ENCODE assay signal across 22 cellular contexts in the genomic region with DNA sequence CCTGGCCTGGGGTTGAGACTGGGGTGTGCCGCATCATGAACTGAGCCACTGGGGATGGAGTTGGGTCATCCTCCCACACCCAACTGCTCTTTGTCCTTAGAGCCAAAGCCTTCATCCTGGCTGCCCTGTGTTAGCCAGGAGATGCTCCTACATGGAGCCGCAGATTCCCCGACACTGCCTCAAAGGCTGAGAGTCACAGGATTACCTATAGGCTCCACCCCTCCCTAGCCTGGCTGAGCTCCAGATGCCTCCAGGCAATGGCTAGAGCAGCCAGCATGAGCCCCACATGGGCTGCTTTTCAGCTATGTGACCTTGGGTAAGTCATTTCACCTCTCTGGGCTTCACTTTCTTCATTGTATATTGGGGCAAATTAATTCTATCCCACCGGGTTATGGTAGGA.
DNase-seq lines count a peak whose midpoint lies in the region; ATAC-seq and TF ChIP-seq lines count a peak whose summit lies in the region.
"Had no signal": no experiment of that assay in that cellular context is flagged by ENCODE, and none has a peak within 500 bp of the region (broad histone marks: within the 10 kb centered on the region; RNA-seq: fewer than 3 reads in every experiment).

No MANE protein-coding gene starts in this region.

- H2AK5ac ChIP-seq in neuronal stem cell (ENCODE audit: low read depth, low read length), result peak overlapping the region; percentile 43

- 68% methylated on average over 3 of the region's 4 CpGs for WGBS in mammary epithelial cell (ENCODE audit: low coverage, missing lambda C conversion rate)
- no CpG with 5 or more reads among the region's 4 CpGs for WGBS in neuronal stem cell (ENCODE audit: extremely low coverage in 2 of 2, insufficient read length in 2 of 2, insufficient replicate concordance in 1 of 2), 2 donors
- WGBS in upper lobe of left lung, 2 donors, result 94% methylated on average over 3 to 4 of the region's 4 CpGs

- H3K27ac ChIP-seq in breast epithelium, result no peak overlapping the region
- H3K27ac ChIP-seq in mammary epithelial cell (ENCODE audit: insufficient read depth, low read depth, low read length), result no peak overlapping the region
- no peak overlapping the region for H3K27ac ChIP-seq in neuronal stem cell (replicated peaks; ENCODE audit: low read length)
- no peak overlapping the region for H3K27ac ChIP-seq in PC-3 (ENCODE audit: low read length)
- no peak overlapping the region for H3K27ac ChIP-seq in upper lobe of left lung

- no peaks in the 10 kb centered on the region for H3K79me1 ChIP-seq in neuronal stem cell (ENCODE audit: low read depth, low read length)

- H3K4me3 ChIP-seq in breast epithelium, result no peak overlapping the region
- H3K4me3 ChIP-seq in mammary epithelial cell (replicated peaks in 1 of 3; ENCODE audit: insufficient read depth in 1 of 3, low read depth in 2 of 3, low read length in 3 of 3), result no peak overlapping the region
- no peak overlapping the region for H3K4me3 ChIP-seq in neuronal stem cell (ENCODE audit: low read length in 2 of 2)
- H3K4me3 ChIP-seq in PC-3 (ENCODE audit: low read length), result no peak overlapping the region
- H3K4me3 ChIP-seq in upper lobe of left lung, result no peak overlapping the region
- H3K4me3 ChIP-seq: GM12878 had no signal

- no peak overlapping the region for H3K23ac ChIP-seq in neuronal stem cell (ENCODE audit: low read depth, low read length, poor library complexity)

- no peak overlapping the region for H3K27ac Mint-ChIP-seq in MCF 10A (ENCODE audit: low read depth, unreplicated experiment)
- H3K27ac Mint-ChIP-seq: CD4-positive, CD25-positive, alpha-beta regulatory T cell; CD8-positive, alpha-beta memory T cell; HFFc6; IgD-negative memory B cell had no signal

- CTCF ChIA-PET in MCF 10A (lab: Yijun Ruan, JAX), result no interaction called here
- CTCF ChIA-PET in mammary epithelial cell (lab: Charles Lee; ENCODE audit: low non-redundant PET), result no interaction called here
- CTCF ChIA-PET in PC-3 (lab: Charles Lee), result no interaction called here

- TF ChIP-seq CTCF in MCF 10A (IDR thresholded peaks at IDR 0.05; ENCODE audit: unreplicated experiment) (no peak), breast epithelium (IDR thresholded peaks at IDR 0.05) (no peak), mammary epithelial cell (conservative IDR thresholded peaks at IDR 0.05 in 1 of 2, IDR thresholded peaks at IDR 0.05 in 1 of 2; ENCODE audit: extremely low read depth in 1 of 2, insufficient read depth in 1 of 2, low read depth in 1 of 2, low read length in 2 of 2) (no peak), PC-3 (conservative IDR thresholded peaks at IDR 0.05; ENCODE audit: low read depth, low read length) (no peak), upper lobe of left lung (IDR thresholded peaks at IDR 0.05) (no peak)

- H2BK5ac ChIP-seq in neuronal stem cell (ENCODE audit: low read length), result no peak overlapping the region

- TF ChIP-seq EP300 in upper lobe of left lung (IDR thresholded peaks at IDR 0.05), result no peak

- H4K91ac ChIP-seq in neuronal stem cell (ENCODE audit: low read depth, low read length, poor library complexity), result no peak overlapping the region

- no peaks in the 10 kb centered on the region for H3F3A ChIP-seq in PC-3 (ENCODE audit: low read length, unreplicated experiment)

- no peaks in the 10 kb centered on the region for H3K79me2 ChIP-seq in mammary epithelial cell (ENCODE audit: insufficient read depth, low read length)
- no peaks in the 10 kb centered on the region for H3K79me2 ChIP-seq in PC-3 (ENCODE audit: low read length)

- no peaks in the 10 kb centered on the region for H3K36me3 ChIP-seq in breast epithelium
- H3K36me3 ChIP-seq in mammary epithelial cell (ENCODE audit: insufficient read depth, low read length), result no peaks in the 10 kb centered on the region
- H3K36me3 ChIP-seq in neuronal stem cell (replicated peaks in 1 of 2; ENCODE audit: control insufficient read depth in 2 of 2, insufficient read depth in 2 of 2, low read length in 2 of 2), result no peaks in the 10 kb centered on the region
- no peaks in the 10 kb centered on the region for H3K36me3 ChIP-seq in PC-3 (ENCODE audit: low read depth, low read length)
- H3K36me3 ChIP-seq in upper lobe of left lung, result no peaks in the 10 kb centered on the region
- H3K36me3 ChIP-seq: BE2C had no signal

- BruUV-seq in MCF 10A (replicated peaks; lab: Mats Ljungman, UMichigan) (no TSS peak), mammary epithelial cell (replicated peaks; lab: Mats Ljungman, UMichigan) (no TSS peak), PC-3 (replicated peaks; lab: Mats Ljungman, UMichigan) (no TSS peak)

- H3K4me3 Mint-ChIP-seq in MCF 10A (ENCODE audit: unreplicated experiment), result no peak overlapping the region
- H3K4me3 Mint-ChIP-seq: CD4-positive, CD25-positive, alpha-beta regulatory T cell; CD8-positive, alpha-beta memory T cell; HFFc6; IgD-negative memory B cell had no signal

- H3K4me1 ChIP-seq in breast epithelium (no peaks in the 10 kb centered on the region), mammary epithelial cell (ENCODE audit: insufficient read depth, low read length) (no peaks in the 10 kb centered on the region), neuronal stem cell (ENCODE audit: control insufficient read depth in 2 of 2, insufficient read depth in 1 of 2, low read depth in 1 of 2, low read length in 2 of 2) (no peaks in the 10 kb centered on the region), PC-3 (ENCODE audit: insufficient read depth, low read length) (no peaks in the 10 kb centered on the region), upper lobe of left lung (no peaks in the 10 kb centered on the region)
- H3K4me1 ChIP-seq: BE2C, Caco-2 had no signal

- H4K8ac ChIP-seq in neuronal stem cell (ENCODE audit: low read depth, low read length), result peak overlapping the region; percentile 4

- peaks cover 19% of the 10 kb centered on the region for H3K27me3 Mint-ChIP-seq in MCF 10A (ENCODE audit: insufficient read depth, unreplicated experiment)

- DNase-seq in MCF 10A (ENCODE audit: unreplicated experiment) (peak; percentile 26), breast epithelium (ENCODE audit: low spot score in 2 of 2) (no peak), NCI-H69 (lab: John Stamatoyannopoulos, UW) (peak; percentile 40), mammary epithelial cell (peak; percentile 12), neuronal stem cell (ENCODE audit: low spot score) (no peak), PC-3 (no peak), upper lobe of left lung (no peak)
- no peak for DNase-seq in NK-92 treated with Interleukin-12 subunit alpha and Interleukin-12 subunit beta, amount 100 ng/mL, for 24 hours (lab: John Stamatoyannopoulos, UW)
- DNase-seq: ACHN; BE2C; C1 segment of cervical spinal cord; Caco-2; CD4-positive, CD25-positive, alpha-beta regulatory T cell; CD8-positive, alpha-beta memory T cell; DMS153; DMS79; GOT3; H7; HFFc6 had no signal

- no peaks in the 10 kb centered on the region for H3K27me3 ChIP-seq in breast epithelium
- peaks cover 4% of the 10 kb centered on the region for H3K27me3 ChIP-seq in mammary epithelial cell (ENCODE audit: insufficient read depth, low read length)
- H3K27me3 ChIP-seq in neuronal stem cell (ENCODE audit: control insufficient read depth in 3 of 3, insufficient read depth in 3 of 3, low read depth in 1 of 3, low read length in 3 of 3), result peaks cover 0 to 10% (median 0%) of the 10 kb centered on the region in 3 experiments
- H3K27me3 ChIP-seq in PC-3 (ENCODE audit: low read length), result peaks cover 36% of the 10 kb centered on the region
- no peaks in the 10 kb centered on the region for H3K27me3 ChIP-seq in upper lobe of left lung
- H3K27me3 ChIP-seq: BE2C had no signal

- H3K9me3 ChIP-seq in breast epithelium, result no peaks in the 10 kb centered on the region
- no peaks in the 10 kb centered on the region for H3K9me3 ChIP-seq in mammary epithelial cell (replicated peaks; ENCODE audit: insufficient read depth, low read length)
- no peaks in the 10 kb centered on the region for H3K9me3 ChIP-seq in neuronal stem cell (replicated peaks in 1 of 2; ENCODE audit: control insufficient read depth in 2 of 2, insufficient read depth in 1 of 2, low read depth in 1 of 2, low read length in 2 of 2)
- H3K9me3 ChIP-seq in PC-3 (ENCODE audit: low read length), result no peaks in the 10 kb centered on the region
- no peaks in the 10 kb centered on the region for H3K9me3 ChIP-seq in upper lobe of left lung
- H3K9me3 ChIP-seq: BE2C, Caco-2 had no signal

- POLR2A ChIA-PET in MCF 10A (lab: Yijun Ruan, JAX), result no interaction called here
- POLR2A ChIA-PET in PC-3 (lab: Charles Lee; ENCODE audit: unreplicated experiment), result no interaction called here

- no peaks in the 10 kb centered on the region for H3K9me3 Mint-ChIP-seq in MCF 10A (ENCODE audit: unreplicated experiment)
- H3K9me3 Mint-ChIP-seq: CD8-positive, alpha-beta memory T cell; HFFc6; IgD-negative memory B cell had no signal

- ATAC-seq in PC-3 (no peak), upper lobe of left lung (ENCODE audit: low FRiP score in 2 of 2) (no peak)
- ATAC-seq: GM12878, HCT116 had no signal

- intact Hi-C loops in MCF 10A (cut with micrococcal nuclease), result no loop called here
- intact Hi-C loops in breast epithelium (cut with DNase I; ENCODE audit: low total_unique reads), result no loop called here
- intact Hi-C loops in mammary epithelial cell (cut with micrococcal nuclease), result loop anchor here (5.0 kb wide), 1 partner anchor 469 kb away; no protein-coding TSS in a partner anchor
- intact Hi-C loops in PC-3 (cut with micrococcal nuclease), result no loop called here

- in situ Hi-C loops in mammary epithelial cell (cut with MboI; ENCODE audit: low sequenced_read_pairs in 2 of 2), result no loop called here

- TF ChIP-seq POLR2A in breast epithelium (IDR thresholded peaks at IDR 0.05) (no peak), upper lobe of left lung (IDR thresholded peaks at IDR 0.05) (no peak)

- peak overlapping the region; percentile 43 for H2BK120ac ChIP-seq in neuronal stem cell (ENCODE audit: low read depth, low read length)

- no peaks in the 10 kb centered on the region for H3K4me1 Mint-ChIP-seq in MCF 10A (ENCODE audit: insufficient read depth, unreplicated experiment)
- H3K4me1 Mint-ChIP-seq: CD4-positive, CD25-positive, alpha-beta regulatory T cell; CD8-positive, alpha-beta memory T cell; IgD-negative memory B cell had no signal

- peak overlapping the region; percentile 65 for H3K14ac ChIP-seq in neuronal stem cell (ENCODE audit: low read length)

- H3K9ac ChIP-seq in mammary epithelial cell (ENCODE audit: insufficient read depth, low read length), result no peak overlapping the region
- H3K9ac ChIP-seq in neuronal stem cell (ENCODE audit: low read depth, low read length, poor library complexity), result no peak overlapping the region
- H3K9ac ChIP-seq in PC-3 (ENCODE audit: low read length), result no peak overlapping the region

- H2AFZ ChIP-seq in mammary epithelial cell (ENCODE audit: low read depth, low read length), result no peak overlapping the region
- H2AFZ ChIP-seq in neuronal stem cell (ENCODE audit: low read length), result no peak overlapping the region
- no peak overlapping the region for H2AFZ ChIP-seq in PC-3 (ENCODE audit: low read length)

- H2BK12ac ChIP-seq in neuronal stem cell (ENCODE audit: low read length), result no peak overlapping the region

- dilution Hi-C loops in mammary epithelial cell (cut with HindIII; ENCODE audit: low sequenced_read_pairs), result no loop called here

- peak overlapping the region; percentile 81 for H3K18ac ChIP-seq in neuronal stem cell (ENCODE audit: low read length)

- peak overlapping the region; percentile 78 for H2BK15ac ChIP-seq in neuronal stem cell (ENCODE audit: low read length)

- no peaks in the 10 kb centered on the region for H3K9me2 ChIP-seq in PC-3 (replicated peaks; ENCODE audit: low read length)

- H3K4me2 ChIP-seq in mammary epithelial cell (ENCODE audit: insufficient read depth, low read depth, low read length) (no peak overlapping the region), neuronal stem cell (ENCODE audit: insufficient read depth, low read length, poor library complexity, severe bottlenecking) (no peak overlapping the region), PC-3 (ENCODE audit: low read length) (no peak overlapping the region)

- H4K20me1 ChIP-seq in mammary epithelial cell (ENCODE audit: insufficient read depth, low read length) (no peaks in the 10 kb centered on the region), PC-3 (ENCODE audit: low read length) (no peaks in the 10 kb centered on the region)

- H3K36me3 Mint-ChIP-seq in MCF 10A (ENCODE audit: insufficient read depth, unreplicated experiment), result no peaks in the 10 kb centered on the region
- H3K36me3 Mint-ChIP-seq: CD4-positive, CD25-positive, alpha-beta regulatory T cell; CD8-positive, alpha-beta memory T cell had no signal

- no peak overlapping the region for H3K4ac ChIP-seq in neuronal stem cell (ENCODE audit: low read length)

Comparison
In these comparisons a context has a peak if more than half of its experiments do, and no peak if none do; other contexts are left out.
1. DNase-seq: peak in MCF 10A (single experiment), NCI-H69 (single experiment) and mammary epithelial cell (single experiment); none in breast epithelium (0 of 2), neuronal stem cell (single experiment), PC-3 (single experiment), NK-92 treated with Interleukin-12 subunit alpha and Interleukin-12 subunit beta, amount 100 ng/mL, for 24 hours (single experiment) and upper lobe of left lung (0 of 2).